Comparison of ENCODE assay signal across 13 cellular contexts in genomic region chr1:12148958-12149790, GRCh38. TPM values are rescaled to one million over a fixed set of nuclear protein-coding genes. Genes with fewer than 3 reads are reported as not detected.
DNase-seq lines count a peak whose midpoint lies in the region; ATAC-seq and TF ChIP-seq lines count a peak whose summit lies in the region.
"Had no signal": no experiment of that assay in that cellular context is flagged by ENCODE, and none has a peak within 500 bp of the region (broad histone marks: within the 10 kb centered on the region; RNA-seq: fewer than 3 reads in every experiment).

No MANE protein-coding gene starts in this region.

- peak overlapping the region; percentile 50; the same call in 1 of the 2 replicates for H3K4me2 ChIP-seq in HCT116 (ENCODE audit: low read length)

- H3K27ac ChIP-seq in HCT116 (ENCODE audit: low read depth, low read length), result no peak overlapping the region
- peak overlapping the region; percentile 100 for H3K27ac ChIP-seq in neutrophil
- H3K27ac ChIP-seq: brain microvascular endothelial cell had no signal

- peaks cover 0 to 4% of the 10 kb centered on the region in 2 experiments; a peak in 1 of 4 replicates for H3K9me3 ChIP-seq in HCT116 (ENCODE audit: control insufficient read depth in 1 of 2, insufficient read depth in 1 of 2, low read depth in 1 of 2, low read length in 2 of 2)
- H3K9me3 ChIP-seq in neutrophil, result no peaks in the 10 kb centered on the region
- H3K9me3 ChIP-seq in BE2C, result no peaks in the 10 kb centered on the region

- no peaks in the 10 kb centered on the region for H3K9me2 ChIP-seq in HCT116 (ENCODE audit: insufficient read depth)

- CTCF ChIA-PET in GM10248 (lab: Yijun Ruan, JAX) (interaction anchor here (0.7 to 8.4 kb wide), 9 partner anchors 11 to 80 kb away, joined by 3 to 63 read pairs (median 5); no protein-coding TSS in a partner anchor), HCT116 (lab: Charles Lee) (no interaction called here)

- ATAC-seq in HCT116, result no peak
- no peak for ATAC-seq in HG03039 (IDR thresholded peaks at IDR 0.05; ENCODE audit: unreplicated experiment)

- BruUV-seq in HCT116 (replicated peaks; lab: Mats Ljungman, UMichigan), result no TSS peak

- H3K27me3 ChIP-seq in HCT116 (ENCODE audit: insufficient read depth, low read length) (no peaks in the 10 kb centered on the region), neutrophil (no peaks in the 10 kb centered on the region), BE2C (no peaks in the 10 kb centered on the region)
- H3K27me3 ChIP-seq: brain microvascular endothelial cell had no signal

- POLR2A ChIA-PET in GM10248 (lab: Yijun Ruan, JAX), result interaction anchor here (0.9 to 1.2 kb wide), 4 partner anchors 23 to 53 kb away, joined by 3 to 9 read pairs (median 4); no protein-coding TSS in a partner anchor
- POLR2A ChIA-PET in HCT116 (lab: Charles Lee), result interaction anchor here (1.0 to 1.6 kb wide), 2 partner anchors 9 to 48 kb away, joined by 4 read pairs; no protein-coding TSS in a partner anchor

- intact Hi-C loops in HCT116 (cut with micrococcal nuclease), result no loop called here

- no peaks in the 10 kb centered on the region for H3K79me2 ChIP-seq in HCT116 (ENCODE audit: insufficient read depth, low read length)

- TF ChIP-seq CTCF in GM10248 (IDR thresholded peaks at IDR 0.05; ENCODE audit: control extremely low read depth, extremely low read depth, low read depth, missing control alignments) (no peak), HCT116 (IDR thresholded peaks at IDR 0.05 in 2 of 3, conservative IDR thresholded peaks at IDR 0.05 in 1 of 3; ENCODE audit: borderline replicate concordance in 1 of 3, insufficient read depth in 1 of 3, low read depth in 2 of 3, low read length in 2 of 3) (no peak), neutrophil (IDR thresholded peaks at IDR 0.05) (no peak), BE2C (IDR thresholded peaks at IDR 0.05; ENCODE audit: low read depth, low read length) (no peak)

- H3K36me3 ChIP-seq in HCT116 (ENCODE audit: control insufficient read depth in 1 of 2, insufficient read depth in 2 of 2, low read length in 2 of 2), result no peaks in the 10 kb centered on the region
- no peaks in the 10 kb centered on the region for H3K36me3 ChIP-seq in neutrophil
- H3K36me3 ChIP-seq in BE2C, result no peaks in the 10 kb centered on the region
- H3K36me3 ChIP-seq: brain microvascular endothelial cell had no signal

- peaks cover 19 to 42% of the 10 kb centered on the region in 2 experiments; a peak in 3 of 4 replicates for H3K4me1 ChIP-seq in HCT116 (ENCODE audit: control insufficient read depth in 1 of 2, insufficient read depth in 2 of 2, low read length in 2 of 2)
- H3K4me1 ChIP-seq in neutrophil (ENCODE audit: control insufficient read depth in 1 of 2, insufficient read depth in 1 of 2, low read depth in 1 of 2, low read length in 1 of 2), result peaks cover 100% of the 10 kb centered on the region in 2 experiments
- no peaks in the 10 kb centered on the region for H3K4me1 ChIP-seq in BE2C

- H3K9ac ChIP-seq in HCT116 (ENCODE audit: low read length), result no peak overlapping the region

- H3K4me3 ChIP-seq in HCT116 (replicated peaks in 1 of 2; ENCODE audit: low read depth in 1 of 2, low read length in 2 of 2), result no peak overlapping the region
- H3K4me3 ChIP-seq in neutrophil (ENCODE audit: low read depth in 1 of 2, low read length in 1 of 2), result peak overlapping the region; percentile 11 to 49
- H3K4me3 ChIP-seq in BE2C (ENCODE audit: low read depth, low read length), result no peak overlapping the region

- TF ChIP-seq POLR2A in HCT116 (IDR thresholded peaks at IDR 0.05; ENCODE audit: borderline replicate concordance, extremely low read depth, insufficient read depth, insufficient read length), result no peak

- no peak for TF ChIP-seq RAD21 in HCT116 (IDR thresholded peaks at IDR 0.05; ENCODE audit: low read depth)

- H2AFZ ChIP-seq in HCT116 (ENCODE audit: low read depth, low read length, poor library complexity, severe bottlenecking), result no peak overlapping the region

- H4K20me1 ChIP-seq in HCT116 (ENCODE audit: insufficient read depth), result no peaks in the 10 kb centered on the region

- RAD21 ChIA-PET in HCT116 (lab: Charles Lee; ENCODE audit: low non-redundant PET in 1 of 2, low total read pairs in 2 of 2, uncharacterized antibody in 2 of 2, unreplicated experiment in 2 of 2), result no interaction called here

- DNase-seq in GM10248 (ENCODE audit: extremely low spot score) (peak; percentile 63), HCT116 (ENCODE audit: low read depth, low spot score) (no peak), amniotic epithelial cell (ENCODE audit: low read depth) (peak; percentile 19), NOMO-1 treated with DMSO at 0.1 percent for 48 hours (lab: John Stamatoyannopoulos, UW; ENCODE audit: unreplicated experiment) (no peak), BE2C (no peak)
- DNase-seq: activated CD4-positive, alpha-beta T cell treated with anti-CD3 and anti-CD28 coated beads, Interleukin-2, amount 50 U/mL, for 4 hours; brain microvascular endothelial cell; mammary epithelial cell; NCI-H187 treated with DMSO at 0.1 percent for 48 hours; stimulated activated naive CD4-positive, alpha-beta T cell had no signal

TF ChIP-seq in HCT116, 20 proteins besides CTCF, POLR2A, EP300 and RAD21:
- TF ChIP-seq POLR2AphosphoS5 (IDR thresholded peaks at IDR 0.05; ENCODE audit: low read depth, low read length), result no peak
- no peak for TF ChIP-seq SRF (IDR thresholded peaks at IDR 0.05; ENCODE audit: low read depth)
- TF ChIP-seq ZFX (IDR thresholded peaks at IDR 0.05), result no peak
- no peak for TF ChIP-seq CEBPB (IDR thresholded peaks at IDR 0.05; ENCODE audit: low read depth)
- no peak for TF ChIP-seq JUND (IDR thresholded peaks at IDR 0.05)
- no peak for TF ChIP-seq SP1 (IDR thresholded peaks at IDR 0.05; ENCODE audit: low read depth)
- TF ChIP-seq ZNF274 (IDR thresholded peaks at IDR 0.05; ENCODE audit: low read depth, low read length), result no peak

RNA-seq across cellular contexts. Expression of gene TNFRSF1B, which starts 17.6 kb away (rescaled TPM):
- total RNA-seq in HCT116 (2021; ENCODE audit: unreplicated experiment), result 0.61 TPM
- 0.12 and 0.14 TPM in 2 replicates for polyA plus RNA-seq in HCT116 (2012)
- 0.77 TPM for polyA plus RNA-seq in BE2C (2012; ENCODE audit: insufficient read depth, insufficient read length, low read depth)
- total RNA-seq: RPMI7951 had no signal

Comparison
In these comparisons a context has a peak if more than half of its experiments do, and no peak if none do; other contexts are left out.
1. DNase-seq: peak in GM10248 (single experiment) and amniotic epithelial cell (single experiment); none in HCT116 (single experiment), NOMO-1 treated with DMSO at 0.1 percent for 48 hours (single experiment) and BE2C (single experiment).
2. H3K4me3 ChIP-seq: peak in neutrophil (2 of 2); none in HCT116 (0 of 2) and BE2C (single experiment).